Comparison of ENCODE assay signal across 18 cellular contexts in the genomic region with DNA sequence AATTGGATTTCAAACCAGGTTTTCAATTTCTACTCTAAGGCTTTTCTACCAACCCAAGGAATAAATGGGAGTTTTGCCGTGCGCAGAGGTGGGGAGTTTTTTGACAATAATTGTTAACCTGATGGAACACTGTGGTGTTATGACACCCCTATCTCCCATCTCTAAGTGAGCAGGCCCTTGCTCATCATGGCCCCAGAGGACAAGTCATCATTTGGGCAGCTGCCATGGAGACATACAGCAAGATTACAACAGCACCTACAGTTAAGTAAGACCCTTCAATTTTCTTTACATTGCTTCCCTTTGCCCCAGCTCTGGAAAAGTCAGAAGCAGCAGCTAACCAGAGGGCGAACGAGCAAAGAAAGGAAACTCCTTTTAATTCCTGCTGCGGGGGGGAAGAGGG. TPM values are rescaled to one million over a fixed set of nuclear protein-coding genes. Genes with fewer than 3 reads are reported as not detected.
"Had no signal": no experiment of that assay in that cellular context is flagged by ENCODE, and none has a peak within 500 bp of the region (broad histone marks: within the 10 kb centered on the region; RNA-seq: fewer than 3 reads in every experiment).

No MANE protein-coding gene starts in this region.

- DNase-seq: effector memory CD4-positive, alpha-beta T cell; foreskin fibroblast; immature natural killer cell; left ventricle myocardium inferior; mesendoderm; naive B cell; right lobe of liver; stimulated activated CD4-positive, alpha-beta T cell treated with anti-CD3 and anti-CD28 coated beads, Interleukin-4, amount 100 ng/mL, for 1 hour; stimulated activated CD8-positive, alpha-beta memory T cell treated with anti-CD3 and anti-CD28 coated beads, Interleukin-4, amount 100 ng/mL, for 48 hours; stimulated activated naive CD8-positive, alpha-beta T cell treated with anti-CD3 and anti-CD28 coated beads, Interleukin-15, Interleukin-2, amounts not matched to agents 100 U/mL and 50 U/mL, for 24 hours; thyroid gland had no signal

- H3K27me3 ChIP-seq: esophagus muscularis mucosa, right lobe of liver, suprapubic skin, thyroid gland had no signal

- H3K4me1 ChIP-seq: esophagus muscularis mucosa, left ventricle myocardium inferior, prostate gland, right lobe of liver, suprapubic skin, thyroid gland had no signal

- ATAC-seq: right lobe of liver; stimulated activated effector memory CD8-positive, alpha-beta T cell treated with anti-CD3 and anti-CD28 coated beads, Interleukin-12 subunit alpha, Interleukin-12 subunit beta, amount 100 ng/mL, for 72 hours; stimulated activated naive CD8-positive, alpha-beta T cell treated with anti-CD3 and anti-CD28 coated beads, Interleukin-15, Interleukin-2, amounts not matched to agents 100 U/mL and 50 U/mL, for 24 hours had no signal

- H3K27ac ChIP-seq: epithelial cell of prostate, esophagus muscularis mucosa, left ventricle myocardium inferior, parathyroid adenoma, prostate gland, right lobe of liver, suprapubic skin, thyroid gland had no signal

RNA-seq across cellular contexts. Expression of a gene that starts 54.3 kb away (rescaled TPM):
- polyA plus RNA-seq: immature natural killer cell, keratinocyte had no signal
